ENCODE assay signal across 25 cellular contexts in genomic region chr6:133042550-133043120, GRCh38.
A peak's percentile ranks its signal among the peaks of the same experiment; 100 is the strongest.
DNase-seq lines count a peak whose midpoint lies in the region; ATAC-seq, FAIRE-seq and TF ChIP-seq lines count a peak whose summit lies in the region.
"Had no signal": no experiment of that assay in that cellular context is flagged by ENCODE, and none has a peak within 500 bp of the region (broad histone marks: within the 10 kb centered on the region; RNA-seq: fewer than 3 reads in every experiment).

No MANE protein-coding gene starts in this region.

- H3K27me3 Mint-ChIP-seq in GM23338 (ENCODE audit: insufficient read depth, low read depth, poor library complexity) = no peaks in the 10 kb centered on the region
- H3K27me3 Mint-ChIP-seq: CD4-positive, CD25-positive, alpha-beta regulatory T cell; CD8-positive, alpha-beta memory T cell had no signal

- no peaks in the 10 kb centered on the region for H3K79me2 ChIP-seq in GM23338 (replicated peaks; ENCODE audit: insufficient read depth)

- no peaks in the 10 kb centered on the region for H3K9me3 ChIP-seq in kidney (ENCODE audit: control insufficient read depth in 1 of 2, low read length in 2 of 2)
- H3K9me3 ChIP-seq: BE2C had no signal

- no peaks in the 10 kb centered on the region for H3K9me3 Mint-ChIP-seq in GM23338
- no peaks in the 10 kb centered on the region for H3K9me3 Mint-ChIP-seq in activated naive CD4-positive, alpha-beta T cell treated with anti-CD3 and anti-CD28 coated beads, Interleukin-2, amount 50 U/mL, for 72 hours
- no peaks in the 10 kb centered on the region for H3K9me3 Mint-ChIP-seq in stimulated activated effector memory CD8-positive, alpha-beta T cell treated with anti-CD3 and anti-CD28 coated beads, Interleukin-12 subunit alpha, Interleukin-12 subunit beta, amount 100 ng/mL, for 72 hours
- H3K9me3 Mint-ChIP-seq: HFFc6 had no signal

- H2AFZ ChIP-seq in GM23338 = 0 out of 2 replicates have a peak overlapping the region, but pooled peaks have one; percentile 30
- H2AFZ ChIP-seq: GM23248 had no signal

- H3K4me1 ChIP-seq in GM23338 (ENCODE audit: insufficient read depth) = no peaks in the 10 kb centered on the region
- H3K4me1 ChIP-seq in kidney (ENCODE audit: control insufficient read depth in 1 of 2, insufficient read depth in 1 of 2, low read depth in 1 of 2, low read length in 2 of 2) = no peaks in the 10 kb centered on the region

- H3K4me1 Mint-ChIP-seq in GM23338 = no peaks in the 10 kb centered on the region
- no peaks in the 10 kb centered on the region for H3K4me1 Mint-ChIP-seq in stimulated activated effector memory CD8-positive, alpha-beta T cell treated with anti-CD3 and anti-CD28 coated beads, Interleukin-12 subunit alpha, Interleukin-12 subunit beta, amount 100 ng/mL, for 72 hours
- H3K4me1 Mint-ChIP-seq: CD4-positive, CD25-positive, alpha-beta regulatory T cell; CD8-positive, alpha-beta memory T cell had no signal

- no peak overlapping the region for H3K4me2 ChIP-seq in GM23338

- intact Hi-C loops in kidney (cut with DNase I) = no loop called here

- H3K27ac Mint-ChIP-seq in GM23338 = no peak overlapping the region
- H3K27ac Mint-ChIP-seq in activated naive CD4-positive, alpha-beta T cell treated with anti-CD3 and anti-CD28 coated beads, Interleukin-2, amount 50 U/mL, for 72 hours = no peak overlapping the region
- H3K27ac Mint-ChIP-seq in stimulated activated effector memory CD8-positive, alpha-beta T cell treated with anti-CD3 and anti-CD28 coated beads, Interleukin-12 subunit alpha, Interleukin-12 subunit beta, amount 100 ng/mL, for 72 hours = no peak overlapping the region
- H3K27ac Mint-ChIP-seq: CD4-positive, CD25-positive, alpha-beta regulatory T cell; CD8-positive, alpha-beta memory T cell; HFFc6 had no signal

- H3K36me3 Mint-ChIP-seq in GM23338 (ENCODE audit: low read depth) = no peaks in the 10 kb centered on the region
- no peaks in the 10 kb centered on the region for H3K36me3 Mint-ChIP-seq in activated naive CD4-positive, alpha-beta T cell treated with anti-CD3 and anti-CD28 coated beads, Interleukin-2, amount 50 U/mL, for 72 hours
- H3K36me3 Mint-ChIP-seq in stimulated activated effector memory CD8-positive, alpha-beta T cell treated with anti-CD3 and anti-CD28 coated beads, Interleukin-12 subunit alpha, Interleukin-12 subunit beta, amount 100 ng/mL, for 72 hours = no peaks in the 10 kb centered on the region
- H3K36me3 Mint-ChIP-seq: CD4-positive, CD25-positive, alpha-beta regulatory T cell; CD8-positive, alpha-beta memory T cell had no signal

- DNase-seq in GM23338 (ENCODE audit: low spot score) = no peak
- DNase-seq in kidney = no peak
- no peak for DNase-seq in NCI-H1930 (lab: John Stamatoyannopoulos, UW)
- no peak for DNase-seq in activated naive CD4-positive, alpha-beta T cell treated with anti-CD3 and anti-CD28 coated beads, Interleukin-2, amount 50 U/mL, for 72 hours (ENCODE audit: low spot score in 2 of 2)
- DNase-seq in stimulated activated effector memory CD8-positive, alpha-beta T cell treated with anti-CD3 and anti-CD28 coated beads, Interleukin-12 subunit alpha, Interleukin-12 subunit beta, amount 100 ng/mL, for 72 hours (ENCODE audit: low spot score in 2 of 2) = no peak
- DNase-seq: 8988T; ACHN; BE2C; C1 segment of cervical spinal cord; CD4-positive, CD25-positive, alpha-beta regulatory T cell; CD8-positive, alpha-beta memory T cell; COR-L47; DMS 273 treated with DMSO at 0.1 percent for 48 hours; DMS53; DND-41; EL; GM23248; HCEC 1CT; HFFc6 had no signal

- ATAC-seq in GM23338 = no peak
- ATAC-seq in SK-N-SH treated with all-trans-retinoic acid at 6 μM for 48 hours = peak; percentile 83
- no peak for ATAC-seq in activated naive CD4-positive, alpha-beta T cell treated with anti-CD3 and anti-CD28 coated beads, Interleukin-2, amount 50 U/mL, for 72 hours
- no peak for ATAC-seq in stimulated activated effector memory CD8-positive, alpha-beta T cell treated with anti-CD3 and anti-CD28 coated beads, Interleukin-12 subunit alpha, Interleukin-12 subunit beta, amount 100 ng/mL, for 72 hours
- no peak for ATAC-seq in GM21447 (IDR thresholded peaks at IDR 0.05; ENCODE audit: unreplicated experiment)

- H4K20me1 ChIP-seq in GM23338 (replicated peaks; ENCODE audit: insufficient read depth) = no peaks in the 10 kb centered on the region

- H3K4me3 Mint-ChIP-seq in GM23338 = no peak overlapping the region
- no peak overlapping the region for H3K4me3 Mint-ChIP-seq in stimulated activated effector memory CD8-positive, alpha-beta T cell treated with anti-CD3 and anti-CD28 coated beads, Interleukin-12 subunit alpha, Interleukin-12 subunit beta, amount 100 ng/mL, for 72 hours
- H3K4me3 Mint-ChIP-seq: CD4-positive, CD25-positive, alpha-beta regulatory T cell; CD8-positive, alpha-beta memory T cell; HFFc6 had no signal

- TF ChIP-seq CTCF in GM23338 (conservative IDR thresholded peaks at IDR 0.05; ENCODE audit: low read depth in 2 of 2) (no peak), kidney (IDR thresholded peaks at IDR 0.05; ENCODE audit: borderline replicate concordance, extremely low read depth, insufficient read depth) (no peak)

- H3K4me3 ChIP-seq in GM23338 = no peak overlapping the region
- H3K4me3 ChIP-seq in kidney (ENCODE audit: low read length in 2 of 2) = no peak overlapping the region
- H3K4me3 ChIP-seq: GM23248 had no signal

- peak; percentile 67 for FAIRE-seq in A204.1 (lab: Jason Lieb, UNC)
- peak; percentile 25 for FAIRE-seq in kidney (lab: Jason Lieb, UNC)
- FAIRE-seq: GM12891, GM19239, H54 had no signal

- H3K9me2 ChIP-seq in GM23338 (ENCODE audit: insufficient read depth) = no peaks in the 10 kb centered on the region

- H3K27ac ChIP-seq in GM23338 (ENCODE audit: low read depth) (no peak overlapping the region), kidney (ENCODE audit: low read depth in 2 of 2, low read length in 2 of 2) (no peak overlapping the region)
- H3K27ac ChIP-seq: GM23248 had no signal

- H3F3A ChIP-seq in GM23338 (replicated peaks; ENCODE audit: low read depth) = no peaks in the 10 kb centered on the region

- H3K27me3 ChIP-seq in GM23338 (ENCODE audit: insufficient read depth) = no peaks in the 10 kb centered on the region
- H3K27me3 ChIP-seq: BE2C had no signal

- H3K9ac ChIP-seq in kidney (ENCODE audit: low read length in 2 of 2) = no peak overlapping the region
- H3K9ac ChIP-seq: GM23248 had no signal

- H3K36me3 ChIP-seq in GM23338 (ENCODE audit: insufficient read depth) (no peaks in the 10 kb centered on the region), kidney (ENCODE audit: control insufficient read depth in 1 of 2, insufficient read depth in 2 of 2, low read length in 2 of 2) (no peaks in the 10 kb centered on the region)
- H3K36me3 ChIP-seq: BE2C had no signal

TF ChIP-seq in GM23338, 12 proteins besides CTCF, POLR2A, EP300 and RAD21:
- TF ChIP-seq POLR2AphosphoS5 (IDR thresholded peaks at IDR 0.05; ENCODE audit: low read depth) (no peak), CREB1 (CRISPR knock-in tag; IDR thresholded peaks at IDR 0.05; ENCODE audit: low read depth) (no peak), ZNF114 (CRISPR knock-in tag; IDR thresholded peaks at IDR 0.05) (no peak), EZH2 (IDR thresholded peaks at IDR 0.05; ENCODE audit: low read depth, unreplicated experiment) (no peak)
TF ChIP-seq in GM23338: peak in this region for 0.

TF ChIP-seq in SK-N-SH treated with all-trans-retinoic acid at 6 μM for 48 hours, 23 proteins besides CTCF, POLR2A, EP300 and RAD21 (continues in another document):
- TF ChIP-seq ZC3H10 (CRISPR knock-in tag; IDR thresholded peaks at IDR 0.05) (no peak), CSDC2 (CRISPR knock-in tag; IDR thresholded peaks at IDR 0.05) (no peak), ESRRG (CRISPR knock-in tag; IDR thresholded peaks at IDR 0.05) (no peak), ZFP30 (CRISPR knock-in tag; IDR thresholded peaks at IDR 0.05) (no peak), GLIS3 (CRISPR knock-in tag; IDR thresholded peaks at IDR 0.05) (no peak), PPARA (CRISPR knock-in tag; IDR thresholded peaks at IDR 0.05; ENCODE audit: borderline replicate concordance) (no peak), TCF4 (CRISPR knock-in tag; IDR thresholded peaks at IDR 0.05; ENCODE audit: borderline replicate concordance) (no peak), RARB (CRISPR knock-in tag; IDR thresholded peaks at IDR 0.05) (no peak), ZFP3 (CRISPR knock-in tag; IDR thresholded peaks at IDR 0.05) (no peak), ZNF70 (CRISPR knock-in tag; IDR thresholded peaks at IDR 0.05) (no peak), ZNF565 (CRISPR knock-in tag; conservative IDR thresholded peaks at IDR 0.05; ENCODE audit: low read depth) (no peak)
- TF ChIP-seq, protein P1, sequence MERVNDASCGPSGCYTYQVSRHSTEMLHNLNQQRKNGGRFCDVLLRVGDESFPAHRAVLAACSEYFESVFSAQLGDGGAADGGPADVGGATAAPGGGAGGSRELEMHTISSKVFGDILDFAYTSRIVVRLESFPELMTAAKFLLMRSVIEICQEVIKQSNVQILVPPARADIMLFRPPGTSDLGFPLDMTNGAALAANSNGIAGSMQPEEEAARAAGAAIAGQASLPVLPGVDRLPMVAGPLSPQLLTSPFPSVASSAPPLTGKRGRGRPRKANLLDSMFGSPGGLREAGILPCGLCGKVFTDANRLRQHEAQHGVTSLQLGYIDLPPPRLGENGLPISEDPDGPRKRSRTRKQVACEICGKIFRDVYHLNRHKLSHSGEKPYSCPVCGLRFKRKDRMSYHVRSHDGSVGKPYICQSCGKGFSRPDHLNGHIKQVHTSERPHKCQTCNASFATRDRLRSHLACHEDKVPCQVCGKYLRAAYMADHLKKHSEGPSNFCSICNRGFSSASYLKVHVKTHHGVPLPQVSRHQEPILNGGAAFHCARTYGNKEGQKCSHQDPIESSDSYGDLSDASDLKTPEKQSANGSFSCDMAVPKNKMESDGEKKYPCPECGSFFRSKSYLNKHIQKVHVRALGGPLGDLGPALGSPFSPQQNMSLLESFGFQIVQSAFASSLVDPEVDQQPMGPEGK (CRISPR knock-in tag; IDR thresholded peaks at IDR 0.05; ENCODE audit: borderline replicate concordance) = no peak
- TF ChIP-seq, protein P2, sequence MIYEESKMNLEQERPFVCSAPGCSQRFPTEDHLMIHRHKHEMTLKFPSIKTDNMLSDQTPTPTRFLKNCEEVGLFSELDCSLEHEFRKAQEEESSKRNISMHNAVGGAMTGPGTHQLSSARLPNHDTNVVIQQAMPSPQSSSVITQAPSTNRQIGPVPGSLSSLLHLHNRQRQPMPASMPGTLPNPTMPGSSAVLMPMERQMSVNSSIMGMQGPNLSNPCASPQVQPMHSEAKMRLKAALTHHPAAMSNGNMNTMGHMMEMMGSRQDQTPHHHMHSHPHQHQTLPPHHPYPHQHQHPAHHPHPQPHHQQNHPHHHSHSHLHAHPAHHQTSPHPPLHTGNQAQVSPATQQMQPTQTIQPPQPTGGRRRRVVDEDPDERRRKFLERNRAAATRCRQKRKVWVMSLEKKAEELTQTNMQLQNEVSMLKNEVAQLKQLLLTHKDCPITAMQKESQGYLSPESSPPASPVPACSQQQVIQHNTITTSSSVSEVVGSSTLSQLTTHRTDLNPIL (CRISPR knock-in tag; IDR thresholded peaks at IDR 0.05; ENCODE audit: low read depth) = no peak
